ENCODE assay signal across 15 cellular contexts in genomic region chr1:22747021-22747734, GRCh38. TPM values are rescaled to one million over a fixed set of nuclear protein-coding genes. Genes with fewer than 3 reads are reported as not detected.
DNase-seq lines count a peak whose midpoint lies in the region; ATAC-seq and TF ChIP-seq lines count a peak whose summit lies in the region.
"Had no signal": no experiment of that assay in that cellular context is flagged by ENCODE, and none has a peak within 500 bp of the region (broad histone marks: within the 10 kb centered on the region; RNA-seq: fewer than 3 reads in every experiment).

No MANE protein-coding gene starts in this region.

- peaks cover 0 to 4% (median 2%) of the 10 kb centered on the region in 3 donors for H3K27me3 Mint-ChIP-seq in immature natural killer cell (ENCODE audit: low read depth in 3 of 3)
- H3K27me3 Mint-ChIP-seq: activated naive CD4-positive, alpha-beta T cell treated with anti-CD3 and anti-CD28 coated beads, Interleukin-2, amount 50 U/mL, for 24 hours had no signal

- no peaks in the 10 kb centered on the region for H3K9me3 Mint-ChIP-seq in immature natural killer cell
- H3K9me3 Mint-ChIP-seq: activated naive CD4-positive, alpha-beta T cell treated with anti-CD3 and anti-CD28 coated beads, Interleukin-2, amount 50 U/mL, for 24 hours; CD4-positive, CD25-positive, alpha-beta regulatory T cell; naive thymus-derived CD4-positive, alpha-beta T cell; stimulated activated effector memory CD8-positive, alpha-beta T cell treated with anti-CD3 and anti-CD28 coated beads, Interleukin-12 subunit alpha, Interleukin-12 subunit beta, amount 100 ng/mL, for 72 hours had no signal

- TF ChIP-seq EP300 in Ishikawa (IDR thresholded peaks at IDR 0.05; ENCODE audit: borderline replicate concordance): peak; percentile 83

- H3K36me3 Mint-ChIP-seq in immature natural killer cell: no peaks in the 10 kb centered on the region
- H3K36me3 Mint-ChIP-seq: activated naive CD4-positive, alpha-beta T cell treated with anti-CD3 and anti-CD28 coated beads, Interleukin-2, amount 50 U/mL, for 24 hours; CD4-positive, CD25-positive, alpha-beta regulatory T cell; naive thymus-derived CD4-positive, alpha-beta T cell; stimulated activated effector memory CD8-positive, alpha-beta T cell treated with anti-CD3 and anti-CD28 coated beads, Interleukin-12 subunit alpha, Interleukin-12 subunit beta, amount 100 ng/mL, for 72 hours had no signal

- no peak overlapping the region for H3K4me3 Mint-ChIP-seq in immature natural killer cell
- H3K4me3 Mint-ChIP-seq: activated naive CD4-positive, alpha-beta T cell treated with anti-CD3 and anti-CD28 coated beads, Interleukin-2, amount 50 U/mL, for 24 hours; CD4-positive, CD25-positive, alpha-beta regulatory T cell; naive thymus-derived CD4-positive, alpha-beta T cell; stimulated activated effector memory CD8-positive, alpha-beta T cell treated with anti-CD3 and anti-CD28 coated beads, Interleukin-12 subunit alpha, Interleukin-12 subunit beta, amount 100 ng/mL, for 72 hours; T-helper 17 cell had no signal

- ATAC-seq in GM19467 (IDR thresholded peaks at IDR 0.05; ENCODE audit: unreplicated experiment): no peak
- ATAC-seq: stimulated activated effector memory CD8-positive, alpha-beta T cell treated with anti-CD3 and anti-CD28 coated beads, Interleukin-12 subunit alpha, Interleukin-12 subunit beta, amount 100 ng/mL, for 72 hours; T-helper 17 cell had no signal

- no peak overlapping the region for H3K27ac Mint-ChIP-seq in immature natural killer cell
- H3K27ac Mint-ChIP-seq: activated naive CD4-positive, alpha-beta T cell treated with anti-CD3 and anti-CD28 coated beads, Interleukin-2, amount 50 U/mL, for 24 hours; CD4-positive, CD25-positive, alpha-beta regulatory T cell; naive thymus-derived CD4-positive, alpha-beta T cell; stimulated activated effector memory CD8-positive, alpha-beta T cell treated with anti-CD3 and anti-CD28 coated beads, Interleukin-12 subunit alpha, Interleukin-12 subunit beta, amount 100 ng/mL, for 72 hours; T-helper 17 cell had no signal

- peaks cover 8% of the 10 kb centered on the region in 2 donors for H3K4me1 Mint-ChIP-seq in immature natural killer cell
- H3K4me1 Mint-ChIP-seq: activated naive CD4-positive, alpha-beta T cell treated with anti-CD3 and anti-CD28 coated beads, Interleukin-2, amount 50 U/mL, for 24 hours; CD4-positive, CD25-positive, alpha-beta regulatory T cell had no signal

- TF ChIP-seq RAD21 in Ishikawa (IDR thresholded peaks at IDR 0.05; ENCODE audit: low read depth): no peak

- DNase-seq in AG20443 (ENCODE audit: low spot score): peak; percentile 32
- DNase-seq in amniotic stem cell (lab: John Stamatoyannopoulos, UW): peak; percentile 1
- DNase-seq in kidney glomerular epithelial cell (lab: John Stamatoyannopoulos, UW): peak; percentile 75
- no peak for DNase-seq in COLO668 (lab: John Stamatoyannopoulos, UW; ENCODE audit: unreplicated experiment)
- no peak for DNase-seq in stimulated activated naive CD4-positive, alpha-beta T cell treated with Interleukin-2 at 50 U/mL for 16 hours (lab: John Stamatoyannopoulos, UW)
- DNase-seq in immature natural killer cell: no peak
- DNase-seq: CD4-positive, CD25-positive, alpha-beta regulatory T cell; hypothalamus; naive thymus-derived CD4-positive, alpha-beta T cell; NCI-H82; T-helper 17 cell had no signal

TF ChIP-seq in Ishikawa, 13 proteins besides CTCF, POLR2A, EP300 and RAD21:
- no peak for TF ChIP-seq CEBPB (IDR thresholded peaks at IDR 0.05)
- TF ChIP-seq YY1 (IDR thresholded peaks at IDR 0.05; ENCODE audit: low read depth): no peak
- TF ChIP-seq ZBTB7A (IDR thresholded peaks at IDR 0.05; ENCODE audit: low read depth): 0 out of 2 replicates have a peak, but pooled peaks have one; percentile 42
- TF ChIP-seq FOXM1 (IDR thresholded peaks at IDR 0.05; ENCODE audit: borderline replicate concordance, low read depth): no peak; the same call in 1 of the 2 replicates
- no peak for TF ChIP-seq EGR1 (IDR thresholded peaks at IDR 0.05)
- TF ChIP-seq, protein P1, sequence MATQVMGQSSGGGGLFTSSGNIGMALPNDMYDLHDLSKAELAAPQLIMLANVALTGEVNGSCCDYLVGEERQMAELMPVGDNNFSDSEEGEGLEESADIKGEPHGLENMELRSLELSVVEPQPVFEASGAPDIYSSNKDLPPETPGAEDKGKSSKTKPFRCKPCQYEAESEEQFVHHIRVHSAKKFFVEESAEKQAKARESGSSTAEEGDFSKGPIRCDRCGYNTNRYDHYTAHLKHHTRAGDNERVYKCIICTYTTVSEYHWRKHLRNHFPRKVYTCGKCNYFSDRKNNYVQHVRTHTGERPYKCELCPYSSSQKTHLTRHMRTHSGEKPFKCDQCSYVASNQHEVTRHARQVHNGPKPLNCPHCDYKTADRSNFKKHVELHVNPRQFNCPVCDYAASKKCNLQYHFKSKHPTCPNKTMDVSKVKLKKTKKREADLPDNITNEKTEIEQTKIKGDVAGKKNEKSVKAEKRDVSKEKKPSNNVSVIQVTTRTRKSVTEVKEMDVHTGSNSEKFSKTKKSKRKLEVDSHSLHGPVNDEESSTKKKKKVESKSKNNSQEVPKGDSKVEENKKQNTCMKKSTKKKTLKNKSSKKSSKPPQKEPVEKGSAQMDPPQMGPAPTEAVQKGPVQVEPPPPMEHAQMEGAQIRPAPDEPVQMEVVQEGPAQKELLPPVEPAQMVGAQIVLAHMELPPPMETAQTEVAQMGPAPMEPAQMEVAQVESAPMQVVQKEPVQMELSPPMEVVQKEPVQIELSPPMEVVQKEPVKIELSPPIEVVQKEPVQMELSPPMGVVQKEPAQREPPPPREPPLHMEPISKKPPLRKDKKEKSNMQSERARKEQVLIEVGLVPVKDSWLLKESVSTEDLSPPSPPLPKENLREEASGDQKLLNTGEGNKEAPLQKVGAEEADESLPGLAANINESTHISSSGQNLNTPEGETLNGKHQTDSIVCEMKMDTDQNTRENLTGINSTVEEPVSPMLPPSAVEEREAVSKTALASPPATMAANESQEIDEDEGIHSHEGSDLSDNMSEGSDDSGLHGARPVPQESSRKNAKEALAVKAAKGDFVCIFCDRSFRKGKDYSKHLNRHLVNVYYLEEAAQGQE (IDR thresholded peaks at IDR 0.05; ENCODE audit: low read depth): no peak
- peak; percentile 89 for TF ChIP-seq TCF12 (IDR thresholded peaks at IDR 0.05; ENCODE audit: low read depth)
- TF ChIP-seq NFIC (IDR thresholded peaks at IDR 0.05): peak; percentile 68
- TF ChIP-seq, protein P2, sequence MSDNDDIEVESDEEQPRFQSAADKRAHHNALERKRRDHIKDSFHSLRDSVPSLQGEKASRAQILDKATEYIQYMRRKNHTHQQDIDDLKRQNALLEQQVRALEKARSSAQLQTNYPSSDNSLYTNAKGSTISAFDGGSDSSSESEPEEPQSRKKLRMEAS (IDR thresholded peaks at IDR 0.05): no peak
- no peak for TF ChIP-seq TAF1 (IDR thresholded peaks at IDR 0.05; ENCODE audit: low read depth)
- TF ChIP-seq, protein P3, sequence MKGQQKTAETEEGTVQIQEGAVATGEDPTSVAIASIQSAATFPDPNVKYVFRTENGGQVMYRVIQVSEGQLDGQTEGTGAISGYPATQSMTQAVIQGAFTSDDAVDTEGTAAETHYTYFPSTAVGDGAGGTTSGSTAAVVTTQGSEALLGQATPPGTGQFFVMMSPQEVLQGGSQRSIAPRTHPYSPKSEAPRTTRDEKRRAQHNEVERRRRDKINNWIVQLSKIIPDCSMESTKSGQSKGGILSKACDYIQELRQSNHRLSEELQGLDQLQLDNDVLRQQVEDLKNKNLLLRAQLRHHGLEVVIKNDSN (IDR thresholded peaks at IDR 0.05): no peak
- no peak for TF ChIP-seq CREB1 (IDR thresholded peaks at IDR 0.05; ENCODE audit: low read depth)
- peak; percentile 62 for TF ChIP-seq TEAD4 (IDR thresholded peaks at IDR 0.05)

RNA-seq across cellular contexts. Expression of gene EPHB2, which starts 36.5 kb away (rescaled TPM):
- not detected for polyA plus RNA-seq in immature natural killer cell
- polyA plus RNA-seq: CD4-positive, CD25-positive, alpha-beta regulatory T cell; naive thymus-derived CD4-positive, alpha-beta T cell had no signal

Comparison
In these comparisons a context has a peak if more than half of its experiments do, and no peak if none do; other contexts are left out.
1. DNase-seq: peak in AG20443 (single experiment), amniotic stem cell (single experiment) and kidney glomerular epithelial cell (single experiment); none in COLO668 (single experiment), stimulated activated naive CD4-positive, alpha-beta T cell treated with Interleukin-2 at 50 U/mL for 16 hours (single experiment) and immature natural killer cell (0 of 3).